8 cellular contexts compared by ENCODE assay signal in genomic region chr4:76896731-76897521, GRCh38. TPM values are rescaled to one million over a fixed set of nuclear protein-coding genes. Genes with fewer than 3 reads are reported as not detected.
A peak's percentile ranks its signal among the peaks of the same experiment; 100 is the strongest.
DNase-seq lines count a peak whose midpoint lies in the region; ATAC-seq, FAIRE-seq and TF ChIP-seq lines count a peak whose summit lies in the region.

No MANE protein-coding gene starts in this region.

- H3K4me3 ChIP-seq in osteoblast (ENCODE audit: insufficient read depth, low read length) = peak overlapping the region; percentile 55

- no peaks in the 10 kb centered on the region for H3K9me3 Mint-ChIP-seq in activated T-cell treated with anti-CD3 and anti-CD28 coated beads, Interleukin-2, amount 50 U/mL, for 24 hours

- DNase-seq in NCI-H345 (lab: John Stamatoyannopoulos, UW) (peak; percentile 39), NCI-H345 treated with DMSO at 0.1 percent for 48 hours (lab: John Stamatoyannopoulos, UW; ENCODE audit: unreplicated experiment) (no peak), HTR-8/SVneo (ENCODE audit: insufficient read length, low spot score) (peak; percentile 13), foreskin keratinocyte (no peak), osteoblast (ENCODE audit: insufficient read length, low spot score, missing footprints) (peak; percentile 83), NAMALWA (ENCODE audit: low spot score) (no peak)
- peak; percentile 57 for DNase-seq in activated T-cell treated with anti-CD3 and anti-CD28 coated beads, Interleukin-2, amount 50 U/mL, for 24 hours
- DNase-seq in NK-92 treated with Interleukin-12 subunit alpha and Interleukin-12 subunit beta, amount 100 ng/mL, for 24 hours (lab: John Stamatoyannopoulos, UW) = no peak

- H3K4me2 ChIP-seq in osteoblast (ENCODE audit: insufficient read depth, low read length) = peak overlapping the region; percentile 76

- no peaks in the 10 kb centered on the region for H3K36me3 Mint-ChIP-seq in activated T-cell treated with anti-CD3 and anti-CD28 coated beads, Interleukin-2, amount 50 U/mL, for 24 hours (ENCODE audit: low read depth)

- H4K20me1 ChIP-seq in osteoblast (ENCODE audit: insufficient read depth, low read length) = no peaks in the 10 kb centered on the region

- H3K9me3 ChIP-seq in osteoblast (ENCODE audit: low read depth, low read length) = no peaks in the 10 kb centered on the region

- H3K4me1 Mint-ChIP-seq in activated T-cell treated with anti-CD3 and anti-CD28 coated beads, Interleukin-2, amount 50 U/mL, for 24 hours (ENCODE audit: low read depth) = peaks cover 10% of the 10 kb centered on the region

- H3K27me3 ChIP-seq in foreskin keratinocyte (peaks cover 88% of the 10 kb centered on the region), osteoblast (ENCODE audit: insufficient read depth, low read length) (peaks cover 72% of the 10 kb centered on the region)

- peak overlapping the region; percentile 51 for H2AFZ ChIP-seq in osteoblast (ENCODE audit: low read length)

- H3K4me3 Mint-ChIP-seq in activated T-cell treated with anti-CD3 and anti-CD28 coated beads, Interleukin-2, amount 50 U/mL, for 24 hours = no peak overlapping the region

- H3K27ac ChIP-seq in foreskin keratinocyte (no peak overlapping the region), osteoblast (ENCODE audit: low read depth, low read length) (no peak overlapping the region)

- H3K36me3 ChIP-seq in osteoblast (ENCODE audit: insufficient read depth, low read length) = no peaks in the 10 kb centered on the region

- no peak for FAIRE-seq in HTR-8/SVneo (lab: Jason Lieb, UNC)

- peaks cover 6% of the 10 kb centered on the region for H3K4me1 ChIP-seq in foreskin keratinocyte
- H3K4me1 ChIP-seq in osteoblast (ENCODE audit: insufficient read depth, low read length) = peaks cover 4% of the 10 kb centered on the region

- no peak for TF ChIP-seq CTCF in foreskin keratinocyte (conservative IDR thresholded peaks at IDR 0.05)
- TF ChIP-seq CTCF in osteoblast (IDR thresholded peaks at IDR 0.05; ENCODE audit: extremely low read depth, low read depth, low read length) = no peak

- ATAC-seq in foreskin keratinocyte = peak; percentile 55

- peaks cover 62% of the 10 kb centered on the region for H3K27me3 Mint-ChIP-seq in activated T-cell treated with anti-CD3 and anti-CD28 coated beads, Interleukin-2, amount 50 U/mL, for 24 hours

- no peak overlapping the region for H3K27ac Mint-ChIP-seq in activated T-cell treated with anti-CD3 and anti-CD28 coated beads, Interleukin-2, amount 50 U/mL, for 24 hours

- no peaks in the 10 kb centered on the region for H3K79me2 ChIP-seq in osteoblast (ENCODE audit: insufficient read depth, low read length)

RNA-seq across cellular contexts. Expression of gene SOWAHB, which starts 1.0 kb away (rescaled TPM):
- total RNA-seq in foreskin keratinocyte (0.03 and 0.07 TPM in 2 replicates), osteoblast (under 0.01 TPM in 2 replicates)
- polyA plus RNA-seq in foreskin keratinocyte = not detected in 2 replicates

RNA-seq across cellular contexts. Expression of gene SEPTIN11, which starts 52.6 kb away (rescaled TPM):
- total RNA-seq in foreskin keratinocyte (67.5 and 75.3 TPM in 2 replicates), osteoblast (456 and 473 TPM in 2 replicates)
- polyA plus RNA-seq in foreskin keratinocyte = 19.1 and 25.2 TPM in 2 replicates

Comparison
In these comparisons a context has a peak if more than half of its experiments do, and no peak if none do; other contexts are left out.
1. DNase-seq: peak in NCI-H345 (single experiment), HTR-8/SVneo (single experiment), activated T-cell treated with anti-CD3 and anti-CD28 coated beads, Interleukin-2, amount 50 U/mL, for 24 hours (single experiment) and osteoblast (single experiment); none in NCI-H345 treated with DMSO at 0.1 percent for 48 hours (single experiment), foreskin keratinocyte (0 of 2), NK-92 treated with Interleukin-12 subunit alpha and Interleukin-12 subunit beta, amount 100 ng/mL, for 24 hours (single experiment) and NAMALWA (single experiment).